In genomic region chr1:173118404-173118803, GRCh38 we compare ENCODE assay signal across 18 cellular contexts.
DNase-seq lines count a peak whose midpoint lies in the region; ATAC-seq, FAIRE-seq and TF ChIP-seq lines count a peak whose summit lies in the region.
"Had no signal": no experiment of that assay in that cellular context is flagged by ENCODE, and none has a peak within 500 bp of the region (broad histone marks: within the 10 kb centered on the region; RNA-seq: fewer than 3 reads in every experiment).

No MANE protein-coding gene starts in this region.

- H2BK12ac ChIP-seq in mesenchymal stem cell (ENCODE audit: low read length in 2 of 2) = peak overlapping the region; percentile 11 to 54

- peak; percentile 21 for FAIRE-seq in D721Med (lab: Jason Lieb, UNC)
- FAIRE-seq: GM12891, GM18507, H1 had no signal

- H3K79me2 ChIP-seq in OCI-LY7 (ENCODE audit: insufficient read depth, low read depth, low read length) = no peaks in the 10 kb centered on the region

- H3K4me1 ChIP-seq in OCI-LY7 (ENCODE audit: insufficient read depth, low read length, poor library complexity, severe bottlenecking) = peaks cover 23% of the 10 kb centered on the region
- H3K4me1 ChIP-seq in mesenchymal stem cell (ENCODE audit: control insufficient read depth, insufficient read depth, low read depth, low read length) = peaks cover 1% of the 10 kb centered on the region
- peaks cover 15 to 23% (median 17%) of the 10 kb centered on the region in 4 donors for H3K4me1 ChIP-seq in stomach

- H3K9ac ChIP-seq in mesenchymal stem cell (ENCODE audit: low read length) = no peak overlapping the region
- H3K9ac ChIP-seq: BLaER1, GM23248 had no signal

- no peaks in the 10 kb centered on the region for H3K9me2 ChIP-seq in OCI-LY7 (ENCODE audit: insufficient read depth, low read length)

- no peak overlapping the region for H3K4me2 ChIP-seq in OCI-LY7 (ENCODE audit: low read length)
- H3K4me2 ChIP-seq in mesenchymal stem cell (ENCODE audit: low read length, poor library complexity, severe bottlenecking) = no peak overlapping the region
- H3K4me2 ChIP-seq: BLaER1 had no signal

- H3K79me1 ChIP-seq in mesenchymal stem cell (replicated peaks; ENCODE audit: low read length, poor library complexity, severe bottlenecking) = no peaks in the 10 kb centered on the region

- no peak overlapping the region for H3K4me3 ChIP-seq in OCI-LY7 (ENCODE audit: low read depth, low read length, poor library complexity, severe bottlenecking)
- H3K4me3 ChIP-seq in mesenchymal stem cell (ENCODE audit: insufficient read depth in 1 of 2, low read depth in 1 of 2, low read length in 2 of 2) = no peak overlapping the region
- no peak overlapping the region for H3K4me3 ChIP-seq in stomach
- H3K4me3 ChIP-seq: BLaER1, GM23248 had no signal

- no peak for DNase-seq in D721Med (ENCODE audit: insufficient read length, low spot score)
- DNase-seq in OCI-LY7 (ENCODE audit: low spot score) = no peak
- no peak for DNase-seq in mesenchymal stem cell
- no peak for DNase-seq in stomach
- no peak for DNase-seq in cerebellar nuclear complex (lab: John Stamatoyannopoulos, UW)
- DNase-seq: CD4-positive, alpha-beta T cell; CD8-positive, alpha-beta memory T cell; DMS53; DMS79 treated with DMSO at 0.1 percent for 48 hours; GF-D8; GM23248; H7; HCEC 1CT had no signal

- CTCF ChIA-PET in OCI-LY7 (lab: Charles Lee; ENCODE audit: unreplicated experiment) = no interaction called here

- no peak overlapping the region for H3K23ac ChIP-seq in mesenchymal stem cell (ENCODE audit: low read length in 2 of 2)

- 84% methylated on average over 2 of the region's 2 CpGs for WGBS in mesenchymal stem cell
- 55 to 73% (median 66%) methylated on average over 2 of the region's 2 CpGs for WGBS in stomach, 5 donors

- H2BK15ac ChIP-seq in mesenchymal stem cell (ENCODE audit: low read depth, poor library complexity, severe bottlenecking) = no peak overlapping the region

- no peak overlapping the region for H4K91ac ChIP-seq in mesenchymal stem cell (ENCODE audit: low read length)

- BruUV-seq in OCI-LY7 (replicated peaks; lab: Mats Ljungman, UMichigan) = no TSS peak

- H3K18ac ChIP-seq in mesenchymal stem cell (ENCODE audit: low read depth in 1 of 2, low read length in 2 of 2) = peak overlapping the region in 1 of 2 experiments; percentile 50

- no peaks in the 10 kb centered on the region for H3K36me3 ChIP-seq in OCI-LY7 (ENCODE audit: insufficient read depth, low read length)
- no peaks in the 10 kb centered on the region for H3K36me3 ChIP-seq in mesenchymal stem cell (ENCODE audit: control insufficient read depth in 1 of 2, insufficient read depth in 2 of 2, low read depth in 1 of 2, low read length in 2 of 2)
- no peaks in the 10 kb centered on the region for H3K36me3 ChIP-seq in stomach
- H3K36me3 ChIP-seq: BLaER1 had no signal

- no peak overlapping the region for H3K4ac ChIP-seq in mesenchymal stem cell (ENCODE audit: low read depth in 1 of 2, low read length in 2 of 2)

- H3K27me3 ChIP-seq in mesenchymal stem cell (ENCODE audit: control insufficient read depth in 1 of 2, insufficient read depth in 1 of 2, low read length in 2 of 2) = no peaks in the 10 kb centered on the region
- H3K27me3 ChIP-seq in stomach = no peaks in the 10 kb centered on the region
- H3K27me3 ChIP-seq: BLaER1 had no signal

- H3K14ac ChIP-seq in mesenchymal stem cell (ENCODE audit: low read length in 2 of 2) = no peak overlapping the region

- no peak overlapping the region for H2AK5ac ChIP-seq in mesenchymal stem cell (ENCODE audit: low read length, severe bottlenecking)

- ATAC-seq in GM21737 (IDR thresholded peaks at IDR 0.05; ENCODE audit: unreplicated experiment) = no peak

- intact Hi-C loops in OCI-LY7 (cut with micrococcal nuclease; ENCODE audit: unreplicated experiment) (loop anchor here (10.0 kb wide), 4 partner anchors 294 to 584 kb away; partner anchors contain the start of gene SUCO), stomach (cut with DNase I; ENCODE audit: low total_unique reads) (no loop called here)

- no peaks in the 10 kb centered on the region for H4K20me1 ChIP-seq in OCI-LY7 (ENCODE audit: insufficient read depth, low read length)
- H4K20me1 ChIP-seq: BLaER1 had no signal

- no peaks in the 10 kb centered on the region for H3K9me3 ChIP-seq in OCI-LY7 (ENCODE audit: low read length)
- no peaks in the 10 kb centered on the region for H3K9me3 ChIP-seq in mesenchymal stem cell (ENCODE audit: control insufficient read depth, low read length)
- H3K9me3 ChIP-seq in stomach = no peaks in the 10 kb centered on the region
- H3K9me3 ChIP-seq: BLaER1 had no signal

- POLR2A ChIA-PET in OCI-LY7 (lab: Charles Lee) = interaction anchor here (0.8 kb wide), 1 partner anchor 10 kb away, joined by 3 read pairs; no protein-coding TSS in a partner anchor

- no peak overlapping the region for H3K27ac ChIP-seq in OCI-LY7 (ENCODE audit: low read depth, low read length, poor library complexity, severe bottlenecking)
- H3K27ac ChIP-seq in mesenchymal stem cell (ENCODE audit: low read length, poor library complexity, severe bottlenecking) = no peak overlapping the region
- H3K27ac ChIP-seq in stomach = no peak overlapping the region
- H3K27ac ChIP-seq: BLaER1, GM23248 had no signal

- no peak overlapping the region for H4K8ac ChIP-seq in mesenchymal stem cell (ENCODE audit: low read length)

- no peak for TF ChIP-seq EP300 in stomach (IDR thresholded peaks at IDR 0.05)

- TF ChIP-seq CTCF in D721Med (IDR thresholded peaks at IDR 0.05; ENCODE audit: insufficient read depth, missing control alignments) = no peak
- no peak for TF ChIP-seq CTCF in OCI-LY7 (conservative IDR thresholded peaks at IDR 0.05; ENCODE audit: low read length)
- no peak for TF ChIP-seq CTCF in stomach (IDR thresholded peaks at IDR 0.05)

- H2BK120ac ChIP-seq in mesenchymal stem cell (ENCODE audit: low read depth, low read length) = no peak overlapping the region

- no peak overlapping the region for H2BK5ac ChIP-seq in mesenchymal stem cell (ENCODE audit: low read depth, low read length, poor library complexity, severe bottlenecking)

- no peak for TF ChIP-seq POLR2A in stomach (IDR thresholded peaks at IDR 0.05)

- H2AFZ ChIP-seq in OCI-LY7 (ENCODE audit: low read length) = peak overlapping the region; percentile 55; the same call in 1 of the 2 replicates
- H2AFZ ChIP-seq in mesenchymal stem cell (ENCODE audit: low read depth, low read length) = no peak overlapping the region
- H2AFZ ChIP-seq: GM23248 had no signal
